ENCODE assay signal across 12 cellular contexts in the genomic region with DNA sequence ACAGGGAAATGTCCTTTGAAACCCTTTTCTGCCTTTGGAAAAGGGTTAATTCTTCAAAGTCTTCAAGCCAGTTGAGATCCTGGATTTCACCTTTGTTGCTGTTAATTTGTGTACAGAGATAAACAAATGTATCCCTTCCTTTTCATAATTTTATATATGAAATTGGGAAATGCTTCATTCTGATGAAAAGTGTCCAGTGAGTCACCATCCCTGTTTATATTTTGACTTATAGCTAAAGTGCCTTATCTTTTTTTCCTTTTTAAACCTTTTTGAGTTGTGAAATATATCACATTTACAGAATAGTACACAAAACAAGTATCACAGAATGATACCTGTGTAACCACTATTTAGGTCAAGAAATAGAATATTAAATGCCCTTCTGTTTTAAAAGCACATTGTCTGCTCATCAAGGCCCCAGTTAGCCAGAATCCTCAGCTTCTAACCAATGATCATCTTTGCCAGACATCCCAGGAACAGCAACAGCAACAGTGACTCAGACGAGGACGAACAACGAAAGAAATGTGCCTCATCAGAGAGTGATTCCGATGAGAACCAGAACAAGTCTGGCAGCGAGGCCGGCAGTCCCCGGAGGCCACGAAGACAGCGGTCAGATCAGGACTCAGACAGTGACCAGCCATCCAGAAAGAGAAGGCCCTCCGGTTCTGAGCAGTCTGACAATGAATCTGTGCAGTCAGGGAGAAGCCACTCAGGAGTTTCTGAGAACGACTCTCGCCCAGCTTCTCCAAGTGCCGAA. TPM values are rescaled to one million over a fixed set of nuclear protein-coding genes. Genes with fewer than 3 reads are reported as not detected.
DNase-seq lines count a peak whose midpoint lies in the region; ATAC-seq and TF ChIP-seq lines count a peak whose summit lies in the region.
"Had no signal": no experiment of that assay in that cellular context is flagged by ENCODE, and none has a peak within 500 bp of the region (broad histone marks: within the 10 kb centered on the region; RNA-seq: fewer than 3 reads in every experiment).

No MANE protein-coding gene starts in this region.

- WGBS in smooth muscle cell (ENCODE audit: low lambda C conversion rate) = 2% methylated on average over 13 of the region's 13 CpGs

- peak overlapping the region; percentile 69 for H2AFZ ChIP-seq in smooth muscle cell (ENCODE audit: low read depth)

- H3F3A ChIP-seq in smooth muscle cell (ENCODE audit: low read depth) = peaks cover 34% of the 10 kb centered on the region

- TF ChIP-seq CTCF in astrocyte of the spinal cord (IDR thresholded peaks at IDR 0.05; ENCODE audit: low read depth, low read length) = no peak
- TF ChIP-seq CTCF in smooth muscle cell (IDR thresholded peaks at IDR 0.05; ENCODE audit: borderline replicate concordance, insufficient read depth, poor library complexity, severe bottlenecking) = no peak

- H3K27ac ChIP-seq in smooth muscle cell (ENCODE audit: low read depth) = peak overlapping the region; percentile 99
- H3K27ac ChIP-seq: neutrophil had no signal

- peak overlapping the region; percentile 92 for H3K9ac ChIP-seq in smooth muscle cell (ENCODE audit: low read depth)

- no peaks in the 10 kb centered on the region for H3K9me3 ChIP-seq in smooth muscle cell (replicated peaks; ENCODE audit: low read depth)
- H3K9me3 ChIP-seq: neutrophil had no signal

- no peak for ATAC-seq in HG02885 (IDR thresholded peaks at IDR 0.05; ENCODE audit: poor library complexity, unreplicated experiment)
- no peak for ATAC-seq in GM19023 (IDR thresholded peaks at IDR 0.05; ENCODE audit: unreplicated experiment)

- H3K79me2 ChIP-seq in smooth muscle cell (ENCODE audit: low read depth) = no peaks in the 10 kb centered on the region

- H4K20me1 ChIP-seq in smooth muscle cell (ENCODE audit: low read depth) = no peaks in the 10 kb centered on the region

- DNase-seq in ELR (ENCODE audit: low read depth) = peak; percentile 88
- DNase-seq in astrocyte of the spinal cord (ENCODE audit: low read depth, low spot score) = peak; percentile 73
- DNase-seq in hepatic stellate cell (ENCODE audit: low spot score) = peak; percentile 91
- DNase-seq in smooth muscle cell (lab: John Stamatoyannopoulos, UW; ENCODE audit: unreplicated experiment) = peak; percentile 34
- DNase-seq in 8988T = no peak
- DNase-seq in ACHN = no peak
- DNase-seq: activated CD4-positive, CD25-positive, alpha-beta regulatory T cell; activated naive CD8-positive, alpha-beta T cell treated with anti-CD3 and anti-CD28 coated beads, Interleukin-2, amount 10 ng/mL, durations not matched to agents 7 days and 5 days; MM.1S had no signal

- peaks cover 13% of the 10 kb centered on the region for H3K36me3 ChIP-seq in smooth muscle cell (ENCODE audit: low read depth)

- in situ Hi-C loops in astrocyte of the spinal cord (cut with HindIII; ENCODE audit: low sequenced_read_pairs) = no loop called here
- in situ Hi-C loops in ACHN (cut with HindIII; ENCODE audit: low pct_ligation_motif_present, low pct_unique_long_range_greater_than_20kb, low sequenced_read_pairs) = no loop called here

- H3K27me3 ChIP-seq in smooth muscle cell (ENCODE audit: low read depth) = no peaks in the 10 kb centered on the region
- H3K27me3 ChIP-seq: neutrophil had no signal

- H3K4me2 ChIP-seq in smooth muscle cell = peak overlapping the region; percentile 74

- peaks cover 15% of the 10 kb centered on the region for H3K4me1 ChIP-seq in smooth muscle cell (ENCODE audit: low read depth)

- H3K4me3 ChIP-seq in astrocyte of the spinal cord (ENCODE audit: low read depth, low read length) = no peak overlapping the region
- H3K4me3 ChIP-seq in smooth muscle cell = no peak overlapping the region

RNA-seq across cellular contexts. Expression of a gene that starts 27.3 kb away (rescaled TPM):
- 27.5 and 29.3 TPM in 2 replicates for total RNA-seq in smooth muscle cell
- polyA plus RNA-seq in smooth muscle cell = 25.1 and 28.4 TPM in 2 replicates

RNA-seq across cellular contexts. Expression of a gene that starts 30.3 kb away (rescaled TPM):
- 1,014 and 1,033 TPM in 2 replicates for total RNA-seq in smooth muscle cell
- polyA plus RNA-seq in smooth muscle cell = 658 and 666 TPM in 2 replicates

Comparison
In these comparisons a context has a peak if more than half of its experiments do, and no peak if none do; other contexts are left out.
1. DNase-seq: peak in ELR (single experiment), astrocyte of the spinal cord (single experiment), hepatic stellate cell (single experiment) and smooth muscle cell (single experiment); none in 8988T (single experiment) and ACHN (single experiment).